ENCODE assay signal across 15 cellular contexts in genomic region chr15:85788796-85789495, GRCh38. TPM values are rescaled to one million over a fixed set of nuclear protein-coding genes. Genes with fewer than 3 reads are reported as not detected.
DNase-seq lines count a peak whose midpoint lies in the region; ATAC-seq and TF ChIP-seq lines count a peak whose summit lies in the region.
"Had no signal": no experiment of that assay in that cellular context is flagged by ENCODE, and none has a peak within 500 bp of the region (broad histone marks: within the 10 kb centered on the region; RNA-seq: fewer than 3 reads in every experiment).

No MANE protein-coding gene starts in this region.

- ATAC-seq in HG03442 (IDR thresholded peaks at IDR 0.05; ENCODE audit: unreplicated experiment): no peak
- no peak for ATAC-seq in naive thymus-derived CD8-positive, alpha-beta T cell
- ATAC-seq: SK-N-SH treated with all-trans-retinoic acid at 6 μM for 48 hours had no signal

- 87 to 90% methylated on average over 11 to 12 of the region's 12 CpGs for WGBS in endodermal cell (ENCODE audit: insufficient coverage in 1 of 2, insufficient read length in 1 of 2), 2 experiments

- H3K36me3 ChIP-seq in endodermal cell (ENCODE audit: control insufficient read depth, insufficient read depth, low read length): no peaks in the 10 kb centered on the region
- H3K36me3 ChIP-seq: ascending aorta, MG63 had no signal

- no peaks in the 10 kb centered on the region for H3K27me3 Mint-ChIP-seq in endodermal cell (ENCODE audit: insufficient read depth)
- peaks cover 3% of the 10 kb centered on the region for H3K27me3 Mint-ChIP-seq in nephron progenitor cell (ENCODE audit: low read depth, poor library complexity)
- H3K27me3 Mint-ChIP-seq in naive thymus-derived CD8-positive, alpha-beta T cell: no peaks in the 10 kb centered on the region

- H3K4me1 ChIP-seq in endodermal cell (ENCODE audit: control insufficient read depth, insufficient read depth, low read length): peaks cover 19% of the 10 kb centered on the region

- H3K4me3 ChIP-seq in endodermal cell (ENCODE audit: low read length): no peak overlapping the region
- H3K4me3 ChIP-seq: ascending aorta, MG63 had no signal

- H3K27ac Mint-ChIP-seq in endodermal cell (no peak overlapping the region), nephron progenitor cell (no peak overlapping the region)
- H3K27ac Mint-ChIP-seq in naive thymus-derived CD8-positive, alpha-beta T cell: peak overlapping the region in 4 of 10 donors; percentile 6 to 83 (median 36)

- H3K27me3 ChIP-seq in endodermal cell (ENCODE audit: control insufficient read depth, insufficient read depth, low read length, poor library complexity, severe bottlenecking): no peaks in the 10 kb centered on the region
- H3K27me3 ChIP-seq: ascending aorta, MG63 had no signal

- TF ChIP-seq CTCF in endodermal cell (conservative IDR thresholded peaks at IDR 0.05) (no peak), nephron progenitor cell (IDR thresholded peaks at IDR 0.05) (no peak)

- H3K36me3 Mint-ChIP-seq in endodermal cell (ENCODE audit: low read depth) (peaks cover 6% of the 10 kb centered on the region), nephron progenitor cell (ENCODE audit: low read depth) (peaks cover 20% of the 10 kb centered on the region)
- H3K36me3 Mint-ChIP-seq in naive thymus-derived CD8-positive, alpha-beta T cell: no peaks in the 10 kb centered on the region
- H3K36me3 Mint-ChIP-seq: CD14-positive monocyte had no signal

- no peak overlapping the region for H3K9ac ChIP-seq in endodermal cell (ENCODE audit: extremely low read depth, low read length, poor library complexity, severe bottlenecking)

- DNase-seq in D341Med (ENCODE audit: low spot score) (peak; percentile 36), HuH-7.5 (ENCODE audit: low spot score) (peak; percentile 35), endodermal cell (peak; percentile 68), nephron progenitor cell (no peak), AG20443 (ENCODE audit: low spot score) (no peak), NCI-H128 (lab: John Stamatoyannopoulos, UW; ENCODE audit: unreplicated experiment) (no peak)
- no peak for DNase-seq in naive thymus-derived CD8-positive, alpha-beta T cell
- DNase-seq: activated gamma-delta T cell; effector memory CD4-positive, alpha-beta T cell; immature natural killer cell; MG63 had no signal

- H3K9me3 Mint-ChIP-seq in endodermal cell: no peaks in the 10 kb centered on the region
- H3K9me3 Mint-ChIP-seq in nephron progenitor cell: no peaks in the 10 kb centered on the region
- no peaks in the 10 kb centered on the region for H3K9me3 Mint-ChIP-seq in naive thymus-derived CD8-positive, alpha-beta T cell
- H3K9me3 Mint-ChIP-seq: immature natural killer cell had no signal

- H3K4me3 Mint-ChIP-seq in endodermal cell: no peak overlapping the region
- peak overlapping the region; percentile 28 for H3K4me3 Mint-ChIP-seq in nephron progenitor cell
- H3K4me3 Mint-ChIP-seq in naive thymus-derived CD8-positive, alpha-beta T cell: no peak overlapping the region
- H3K4me3 Mint-ChIP-seq: CD14-positive monocyte, immature natural killer cell had no signal

- no peaks in the 10 kb centered on the region for H3K9me3 ChIP-seq in endodermal cell (ENCODE audit: control insufficient read depth, low read length)
- H3K9me3 ChIP-seq: ascending aorta, MG63 had no signal

- H3K27ac ChIP-seq in endodermal cell (ENCODE audit: low read depth, low read length): no peak overlapping the region
- H3K27ac ChIP-seq: ascending aorta had no signal

- POLR2A ChIA-PET in naive thymus-derived CD8-positive, alpha-beta T cell (lab: Charles Lee): no interaction called here

- H3K4me1 Mint-ChIP-seq in endodermal cell (peaks cover 31% of the 10 kb centered on the region), nephron progenitor cell (peaks cover 71% of the 10 kb centered on the region)
- H3K4me1 Mint-ChIP-seq in naive thymus-derived CD8-positive, alpha-beta T cell: peaks cover 28 to 77% (median 60%) of the 10 kb centered on the region in 4 donors

RNA-seq across cellular contexts. Expression of gene KLHL25, which starts 5.8 kb away (rescaled TPM):
- total RNA-seq in endodermal cell: 10 to 100 TPM; 13.3 TPM
- 20.3 TPM for polyA plus RNA-seq in endodermal cell (2013, experiment 1 of 2)
- polyA plus RNA-seq in endodermal cell (2013, experiment 2 of 2): 19.7 TPM
- total RNA-seq in naive thymus-derived CD8-positive, alpha-beta T cell: 1 to 10 TPM; 7.5 TPM
- 1 to 10 TPM; 1.0 to 1.8 (median 1.4) TPM for polyA plus RNA-seq in naive thymus-derived CD8-positive, alpha-beta T cell

Comparison
In these comparisons a context has a peak if more than half of its experiments do, and no peak if none do; other contexts are left out.
1. DNase-seq: peak in D341Med (single experiment), HuH-7.5 (single experiment) and endodermal cell (single experiment); none in nephron progenitor cell (single experiment), AG20443 (single experiment), NCI-H128 (single experiment) and naive thymus-derived CD8-positive, alpha-beta T cell (0 of 10).